ENCODE assay signal across 1 cellular context in the genomic region with DNA sequence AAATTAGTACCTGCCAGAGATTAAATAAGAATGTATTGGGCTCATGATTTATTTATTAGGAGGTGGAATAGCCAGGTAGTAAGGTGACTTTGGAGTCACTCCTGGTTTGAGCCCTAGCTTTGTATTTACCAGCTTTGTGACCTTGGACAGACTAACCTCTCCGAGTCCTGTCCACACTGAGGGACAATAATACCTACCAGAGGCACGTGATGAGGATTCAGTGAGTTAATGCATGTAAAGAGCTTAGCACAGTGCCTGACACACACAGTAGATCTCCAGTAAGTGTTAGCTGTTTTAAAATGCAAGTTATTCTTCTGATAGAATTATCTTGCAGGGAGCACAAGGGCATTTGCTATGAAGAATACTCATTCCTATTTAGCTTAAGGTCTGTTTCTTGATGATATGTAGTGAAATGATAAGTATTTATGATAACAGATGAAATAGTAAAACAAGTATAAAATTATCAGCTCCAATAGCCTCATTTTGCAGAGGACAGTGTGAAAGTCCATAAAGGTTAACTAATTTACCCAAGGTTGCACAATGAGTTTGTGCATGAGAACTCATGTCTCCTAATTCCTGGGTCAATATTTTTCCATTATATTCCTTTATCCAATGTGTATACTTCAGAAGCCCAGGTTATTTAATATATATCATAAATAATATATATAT.
TF ChIP-seq lines count a peak whose summit lies in the region.

No MANE protein-coding gene starts in this region.

TF ChIP-seq in HepG2, 621 proteins besides CTCF, POLR2A, EP300 and RAD21 (continued from another document and continues in another):
- TF ChIP-seq, protein P1, sequence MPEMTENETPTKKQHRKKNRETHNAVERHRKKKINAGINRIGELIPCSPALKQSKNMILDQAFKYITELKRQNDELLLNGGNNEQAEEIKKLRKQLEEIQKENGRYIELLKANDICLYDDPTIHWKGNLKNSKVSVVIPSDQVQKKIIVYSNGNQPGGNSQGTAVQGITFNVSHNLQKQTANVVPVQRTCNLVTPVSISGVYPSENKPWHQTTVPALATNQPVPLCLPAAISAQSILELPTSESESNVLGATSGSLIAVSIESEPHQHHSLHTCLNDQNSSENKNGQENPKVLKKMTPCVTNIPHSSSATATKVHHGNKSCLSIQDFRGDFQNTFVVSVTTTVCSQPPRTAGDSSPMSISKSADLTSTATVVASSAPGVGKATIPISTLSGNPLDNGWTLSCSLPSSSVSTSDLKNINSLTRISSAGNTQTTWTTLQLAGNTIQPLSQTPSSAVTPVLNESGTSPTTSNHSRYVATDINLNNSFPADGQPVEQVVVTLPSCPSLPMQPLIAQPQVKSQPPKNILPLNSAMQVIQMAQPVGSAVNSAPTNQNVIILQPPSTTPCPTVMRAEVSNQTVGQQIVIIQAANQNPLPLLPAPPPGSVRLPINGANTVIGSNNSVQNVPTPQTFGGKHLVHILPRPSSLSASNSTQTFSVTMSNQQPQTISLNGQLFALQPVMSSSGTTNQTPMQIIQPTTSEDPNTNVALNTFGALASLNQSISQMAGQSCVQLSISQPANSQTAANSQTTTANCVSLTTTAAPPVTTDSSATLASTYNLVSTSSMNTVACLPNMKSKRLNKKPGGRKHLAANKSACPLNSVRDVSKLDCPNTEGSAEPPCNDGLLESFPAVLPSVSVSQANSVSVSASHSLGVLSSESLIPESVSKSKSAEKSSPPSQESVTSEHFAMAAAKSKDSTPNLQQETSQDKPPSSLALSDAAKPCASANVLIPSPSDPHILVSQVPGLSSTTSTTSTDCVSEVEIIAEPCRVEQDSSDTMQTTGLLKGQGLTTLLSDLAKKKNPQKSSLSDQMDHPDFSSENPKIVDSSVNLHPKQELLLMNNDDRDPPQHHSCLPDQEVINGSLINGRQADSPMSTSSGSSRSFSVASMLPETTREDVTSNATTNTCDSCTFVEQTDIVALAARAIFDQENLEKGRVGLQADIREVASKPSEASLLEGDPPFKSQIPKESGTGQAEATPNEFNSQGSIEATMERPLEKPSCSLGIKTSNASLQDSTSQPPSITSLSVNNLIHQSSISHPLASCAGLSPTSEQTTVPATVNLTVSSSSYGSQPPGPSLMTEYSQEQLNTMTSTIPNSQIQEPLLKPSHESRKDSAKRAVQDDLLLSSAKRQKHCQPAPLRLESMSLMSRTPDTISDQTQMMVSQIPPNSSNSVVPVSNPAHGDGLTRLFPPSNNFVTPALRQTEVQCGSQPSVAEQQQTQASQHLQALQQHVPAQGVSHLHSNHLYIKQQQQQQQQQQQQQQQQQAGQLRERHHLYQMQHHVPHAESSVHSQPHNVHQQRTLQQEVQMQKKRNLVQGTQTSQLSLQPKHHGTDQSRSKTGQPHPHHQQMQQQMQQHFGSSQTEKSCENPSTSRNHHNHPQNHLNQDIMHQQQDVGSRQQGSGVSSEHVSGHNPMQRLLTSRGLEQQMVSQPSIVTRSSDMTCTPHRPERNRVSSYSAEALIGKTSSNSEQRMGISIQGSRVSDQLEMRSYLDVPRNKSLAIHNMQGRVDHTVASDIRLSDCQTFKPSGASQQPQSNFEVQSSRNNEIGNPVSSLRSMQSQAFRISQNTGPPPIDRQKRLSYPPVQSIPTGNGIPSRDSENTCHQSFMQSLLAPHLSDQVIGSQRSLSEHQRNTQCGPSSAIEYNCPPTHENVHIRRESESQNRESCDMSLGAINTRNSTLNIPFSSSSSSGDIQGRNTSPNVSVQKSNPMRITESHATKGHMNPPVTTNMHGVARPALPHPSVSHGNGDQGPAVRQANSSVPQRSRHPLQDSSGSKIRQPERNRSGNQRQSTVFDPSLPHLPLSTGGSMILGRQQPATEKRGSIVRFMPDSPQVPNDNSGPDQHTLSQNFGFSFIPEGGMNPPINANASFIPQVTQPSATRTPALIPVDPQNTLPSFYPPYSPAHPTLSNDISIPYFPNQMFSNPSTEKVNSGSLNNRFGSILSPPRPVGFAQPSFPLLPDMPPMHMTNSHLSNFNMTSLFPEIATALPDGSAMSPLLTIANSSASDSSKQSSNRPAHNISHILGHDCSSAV (CRISPR knock-in tag; IDR thresholded peaks at IDR 0.05; ENCODE audit: borderline replicate concordance), result no peak
- TF ChIP-seq MEF2D (CRISPR knock-in tag; IDR thresholded peaks at IDR 0.05), result 0 out of 2 replicates have a peak, but pooled peaks have one; percentile 48
- TF ChIP-seq ATRX (CRISPR knock-in tag; IDR thresholded peaks at IDR 0.05; ENCODE audit: borderline replicate concordance), result no peak
- TF ChIP-seq ZNF598 (CRISPR knock-in tag; IDR thresholded peaks at IDR 0.05; ENCODE audit: borderline replicate concordance), result no peak
- no peak for TF ChIP-seq CENPX (CRISPR knock-in tag; IDR thresholded peaks at IDR 0.05)
- no peak for TF ChIP-seq PHF20 (CRISPR knock-in tag; IDR thresholded peaks at IDR 0.05)
- TF ChIP-seq KDM3A (CRISPR knock-in tag; IDR thresholded peaks at IDR 0.05; ENCODE audit: low read depth), result no peak
- TF ChIP-seq FLYWCH1 (CRISPR knock-in tag; IDR thresholded peaks at IDR 0.05), result no peak
- TF ChIP-seq KLF13 (CRISPR knock-in tag; IDR thresholded peaks at IDR 0.05), result no peak
- no peak for TF ChIP-seq AGO2 (optimal IDR thresholded peaks at IDR 0.05; ENCODE audit: low read depth, low read length)
- TF ChIP-seq, protein P2, sequence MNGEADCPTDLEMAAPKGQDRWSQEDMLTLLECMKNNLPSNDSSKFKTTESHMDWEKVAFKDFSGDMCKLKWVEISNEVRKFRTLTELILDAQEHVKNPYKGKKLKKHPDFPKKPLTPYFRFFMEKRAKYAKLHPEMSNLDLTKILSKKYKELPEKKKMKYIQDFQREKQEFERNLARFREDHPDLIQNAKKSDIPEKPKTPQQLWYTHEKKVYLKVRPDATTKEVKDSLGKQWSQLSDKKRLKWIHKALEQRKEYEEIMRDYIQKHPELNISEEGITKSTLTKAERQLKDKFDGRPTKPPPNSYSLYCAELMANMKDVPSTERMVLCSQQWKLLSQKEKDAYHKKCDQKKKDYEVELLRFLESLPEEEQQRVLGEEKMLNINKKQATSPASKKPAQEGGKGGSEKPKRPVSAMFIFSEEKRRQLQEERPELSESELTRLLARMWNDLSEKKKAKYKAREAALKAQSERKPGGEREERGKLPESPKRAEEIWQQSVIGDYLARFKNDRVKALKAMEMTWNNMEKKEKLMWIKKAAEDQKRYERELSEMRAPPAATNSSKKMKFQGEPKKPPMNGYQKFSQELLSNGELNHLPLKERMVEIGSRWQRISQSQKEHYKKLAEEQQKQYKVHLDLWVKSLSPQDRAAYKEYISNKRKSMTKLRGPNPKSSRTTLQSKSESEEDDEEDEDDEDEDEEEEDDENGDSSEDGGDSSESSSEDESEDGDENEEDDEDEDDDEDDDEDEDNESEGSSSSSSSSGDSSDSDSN (CRISPR knock-in tag; IDR thresholded peaks at IDR 0.05), result no peak
- no peak for TF ChIP-seq NFYC (CRISPR knock-in tag; IDR thresholded peaks at IDR 0.05)
- no peak for TF ChIP-seq ZNF619 (CRISPR knock-in tag; IDR thresholded peaks at IDR 0.05)
- TF ChIP-seq, protein P3, sequence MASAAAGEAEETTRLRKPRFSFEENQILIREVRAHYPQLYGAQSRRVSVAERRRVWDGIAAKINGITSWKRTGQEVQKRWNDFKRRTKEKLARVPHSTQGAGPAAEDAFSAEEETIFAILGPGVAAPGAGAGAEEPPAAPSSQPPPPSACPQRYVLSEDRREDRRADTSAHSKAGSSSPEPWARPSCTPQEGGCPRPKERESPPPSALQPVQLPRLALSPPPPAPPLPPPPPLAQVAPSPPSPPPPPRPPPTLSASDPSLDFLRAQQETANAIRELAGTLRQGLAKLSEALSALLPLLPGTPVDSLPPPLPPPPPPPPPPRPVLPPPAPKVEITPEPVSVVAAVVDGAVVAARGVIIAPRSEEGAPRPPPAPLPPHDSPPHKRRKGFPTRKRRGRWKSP (CRISPR knock-in tag; IDR thresholded peaks at IDR 0.05), result no peak
- TF ChIP-seq MAFG (CRISPR knock-in tag; IDR thresholded peaks at IDR 0.05), result no peak
- TF ChIP-seq ZNF556 (CRISPR knock-in tag; IDR thresholded peaks at IDR 0.05; ENCODE audit: borderline replicate concordance), result no peak
- TF ChIP-seq ZNF558 (CRISPR knock-in tag; IDR thresholded peaks at IDR 0.05; ENCODE audit: borderline replicate concordance), result no peak
- no peak for TF ChIP-seq XRCC5 (optimal IDR thresholded peaks at IDR 0.05; ENCODE audit: low read length)
- no peak for TF ChIP-seq ZNF703 (CRISPR knock-in tag; IDR thresholded peaks at IDR 0.05; ENCODE audit: borderline replicate concordance)
- no peak for TF ChIP-seq FOSL1 (CRISPR knock-in tag; IDR thresholded peaks at IDR 0.05; ENCODE audit: borderline replicate concordance)
- no peak for TF ChIP-seq RAD51 (IDR thresholded peaks at IDR 0.05; ENCODE audit: borderline replicate concordance)
- TF ChIP-seq ZMYM2 (CRISPR knock-in tag; IDR thresholded peaks at IDR 0.05), result peak; percentile 69; the same call in 1 of the 2 replicates
- TF ChIP-seq RARA (CRISPR knock-in tag; IDR thresholded peaks at IDR 0.05), result peak; percentile 70
- peak; percentile 91 for TF ChIP-seq ZMYM3 (CRISPR knock-in tag; IDR thresholded peaks at IDR 0.05)
- peak; percentile 68; the same call in 1 of the 2 replicates for TF ChIP-seq ZBTB20 (CRISPR knock-in tag; IDR thresholded peaks at IDR 0.05; ENCODE audit: borderline replicate concordance, low read depth)
- TF ChIP-seq PPARG (CRISPR knock-in tag; conservative IDR thresholded peaks at IDR 0.05), result 0 out of 2 replicates have a peak, but pooled peaks have one; percentile 43
- TF ChIP-seq ZNF510 (CRISPR knock-in tag; IDR thresholded peaks at IDR 0.05; ENCODE audit: low read depth), result no peak
- no peak for TF ChIP-seq HOXA3 (CRISPR knock-in tag; IDR thresholded peaks at IDR 0.05)
- TF ChIP-seq ZNF883 (CRISPR knock-in tag; IDR thresholded peaks at IDR 0.05; ENCODE audit: not compliant biosample characterization), result no peak
- no peak for TF ChIP-seq KMT2A (CRISPR knock-in tag; IDR thresholded peaks at IDR 0.05)
- TF ChIP-seq ZNF143 (CRISPR knock-in tag; IDR thresholded peaks at IDR 0.05), result no peak
- TF ChIP-seq, protein P4, sequence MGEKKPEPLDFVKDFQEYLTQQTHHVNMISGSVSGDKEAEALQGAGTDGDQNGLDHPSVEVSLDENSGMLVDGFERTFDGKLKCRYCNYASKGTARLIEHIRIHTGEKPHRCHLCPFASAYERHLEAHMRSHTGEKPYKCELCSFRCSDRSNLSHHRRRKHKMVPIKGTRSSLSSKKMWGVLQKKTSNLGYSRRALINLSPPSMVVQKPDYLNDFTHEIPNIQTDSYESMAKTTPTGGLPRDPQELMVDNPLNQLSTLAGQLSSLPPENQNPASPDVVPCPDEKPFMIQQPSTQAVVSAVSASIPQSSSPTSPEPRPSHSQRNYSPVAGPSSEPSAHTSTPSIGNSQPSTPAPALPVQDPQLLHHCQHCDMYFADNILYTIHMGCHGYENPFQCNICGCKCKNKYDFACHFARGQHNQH (CRISPR knock-in tag; IDR thresholded peaks at IDR 0.05), result no peak
- no peak for TF ChIP-seq REXO4 (CRISPR knock-in tag; IDR thresholded peaks at IDR 0.05; ENCODE audit: borderline replicate concordance)
- TF ChIP-seq GATAD2A (CRISPR knock-in tag; IDR thresholded peaks at IDR 0.05), result peak; percentile 85
- TF ChIP-seq, protein P5, sequence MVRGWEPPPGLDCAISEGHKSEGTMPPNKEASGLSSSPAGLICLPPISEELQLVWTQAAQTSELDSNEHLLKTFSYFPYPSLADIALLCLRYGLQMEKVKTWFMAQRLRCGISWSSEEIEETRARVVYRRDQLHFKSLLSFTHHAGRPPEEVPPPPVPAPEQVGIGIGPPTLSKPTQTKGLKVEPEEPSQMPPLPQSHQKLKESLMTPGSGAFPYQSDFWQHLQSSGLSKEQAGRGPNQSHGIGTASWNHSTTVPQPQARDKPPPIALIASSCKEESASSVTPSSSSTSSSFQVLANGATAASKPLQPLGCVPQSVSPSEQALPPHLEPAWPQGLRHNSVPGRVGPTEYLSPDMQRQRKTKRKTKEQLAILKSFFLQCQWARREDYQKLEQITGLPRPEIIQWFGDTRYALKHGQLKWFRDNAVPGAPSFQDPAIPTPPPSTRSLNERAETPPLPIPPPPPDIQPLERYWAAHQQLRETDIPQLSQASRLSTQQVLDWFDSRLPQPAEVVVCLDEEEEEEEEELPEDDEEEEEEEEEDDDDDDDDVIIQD (CRISPR knock-in tag; IDR thresholded peaks at IDR 0.05; ENCODE audit: low read depth), result peak; percentile 36; the same call in 1 of the 2 replicates
- TF ChIP-seq, protein P6, sequence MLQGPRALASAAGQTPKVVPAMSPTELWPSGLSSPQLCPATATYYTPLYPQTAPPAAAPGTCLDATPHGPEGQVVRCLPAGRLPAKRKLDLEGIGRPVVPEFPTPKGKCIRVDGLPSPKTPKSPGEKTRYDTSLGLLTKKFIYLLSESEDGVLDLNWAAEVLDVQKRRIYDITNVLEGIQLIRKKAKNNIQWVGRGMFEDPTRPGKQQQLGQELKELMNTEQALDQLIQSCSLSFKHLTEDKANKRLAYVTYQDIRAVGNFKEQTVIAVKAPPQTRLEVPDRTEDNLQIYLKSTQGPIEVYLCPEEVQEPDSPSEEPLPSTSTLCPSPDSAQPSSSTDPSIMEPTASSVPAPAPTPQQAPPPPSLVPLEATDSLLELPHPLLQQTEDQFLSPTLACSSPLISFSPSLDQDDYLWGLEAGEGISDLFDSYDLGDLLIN (CRISPR knock-in tag; IDR thresholded peaks at IDR 0.05; ENCODE audit: borderline replicate concordance), result no peak
- TF ChIP-seq NR2F1 (CRISPR knock-in tag; IDR thresholded peaks at IDR 0.05), result no peak
- peak; percentile 40; the same call in 1 of the 2 replicates for TF ChIP-seq THAP11 (CRISPR knock-in tag; IDR thresholded peaks at IDR 0.05)
- TF ChIP-seq HMG20A (CRISPR knock-in tag; IDR thresholded peaks at IDR 0.05; ENCODE audit: borderline replicate concordance), result 0 out of 2 replicates have a peak, but pooled peaks have one; percentile 32
- TF ChIP-seq SMARCE1 (IDR thresholded peaks at IDR 0.05; ENCODE audit: borderline replicate concordance), result no peak
- peak; percentile 21; the same call in 1 of the 2 replicates for TF ChIP-seq TBX2 (CRISPR knock-in tag; IDR thresholded peaks at IDR 0.05; ENCODE audit: borderline replicate concordance)
- TF ChIP-seq ZNF878 (CRISPR knock-in tag; IDR thresholded peaks at IDR 0.05), result no peak
